In genomic region chr3:126928921-126929485, GRCh38 we compare ENCODE assay signal across 15 cellular contexts. TPM values are rescaled to one million over a fixed set of nuclear protein-coding genes. Genes with fewer than 3 reads are reported as not detected.
A peak's percentile ranks its signal among the peaks of the same experiment; 100 is the strongest.
DNase-seq lines count a peak whose midpoint lies in the region; ATAC-seq and TF ChIP-seq lines count a peak whose summit lies in the region.
"Had no signal": no experiment of that assay in that cellular context is flagged by ENCODE, and none has a peak within 500 bp of the region (broad histone marks: within the 10 kb centered on the region; RNA-seq: fewer than 3 reads in every experiment).

No MANE protein-coding gene starts in this region.

- no peaks in the 10 kb centered on the region for H3K79me2 ChIP-seq in trophoblast cell (ENCODE audit: control insufficient read depth, insufficient read depth, low read length, poor library complexity)

- H4K91ac ChIP-seq in trophoblast cell (ENCODE audit: low read depth, low read length): no peak overlapping the region

- H3K9ac ChIP-seq in trophoblast cell (ENCODE audit: low read length): no peak overlapping the region

- no peak for ATAC-seq in activated T-helper 17 cell treated with anti-CD3 and anti-CD28 coated beads, Interleukin-2, amount 50 U/mL, for 72 hours (replicated peaks)
- ATAC-seq in GM18861 (IDR thresholded peaks at IDR 0.05; ENCODE audit: unreplicated experiment): no peak
- ATAC-seq: A549; CD8-positive, alpha-beta T cell had no signal

- no peak overlapping the region for H2AFZ ChIP-seq in trophoblast cell (ENCODE audit: insufficient read depth, low read length, poor library complexity)

- H3K27me3 Mint-ChIP-seq in activated T-helper 17 cell treated with anti-CD3 and anti-CD28 coated beads, Interleukin-2, amount 50 U/mL, for 72 hours: no peaks in the 10 kb centered on the region

- no peak for TF ChIP-seq POLR2A in esophagus muscularis mucosa (IDR thresholded peaks at IDR 0.05; ENCODE audit: low read depth)

- H2BK12ac ChIP-seq in trophoblast cell (ENCODE audit: low read length): no peak overlapping the region

- no peak overlapping the region for H4K12ac ChIP-seq in trophoblast cell (ENCODE audit: low read depth, low read length)

- H3K14ac ChIP-seq in trophoblast cell (ENCODE audit: low read length): no peak overlapping the region

- no peaks in the 10 kb centered on the region for H3K36me3 ChIP-seq in HEK293 (ENCODE audit: control insufficient read depth in 2 of 2, insufficient read depth in 1 of 2, low read length in 2 of 2)
- H3K36me3 ChIP-seq in trophoblast cell (ENCODE audit: control insufficient read depth in 1 of 2, insufficient read depth in 2 of 2, low read length in 2 of 2): no peaks in the 10 kb centered on the region
- no peaks in the 10 kb centered on the region for H3K36me3 ChIP-seq in tibial artery
- H3K36me3 ChIP-seq in esophagus muscularis mucosa: no peaks in the 10 kb centered on the region

- H2AK5ac ChIP-seq in trophoblast cell (ENCODE audit: low read length): no peak overlapping the region

- H3K27ac ChIP-seq in HEK293 (ENCODE audit: extremely low read depth, low read depth, low read length): no peak overlapping the region
- no peak overlapping the region for H3K27ac ChIP-seq in trophoblast cell (ENCODE audit: low read depth, low read length)
- H3K27ac ChIP-seq in tibial artery: no peak overlapping the region
- no peak overlapping the region for H3K27ac ChIP-seq in esophagus muscularis mucosa (replicated peaks in 1 of 4)
- H3K27ac ChIP-seq: A549 had no signal

- no peak for TF ChIP-seq CTCF in HEK293 (tag by site-specific recombination; IDR thresholded peaks at IDR 0.05)
- TF ChIP-seq CTCF in tibial artery (IDR thresholded peaks at IDR 0.05): no peak
- TF ChIP-seq CTCF in esophagus muscularis mucosa (IDR thresholded peaks at IDR 0.05): no peak

- H3K4me3 ChIP-seq in HEK293 (ENCODE audit: low read depth, low read length) (no peak overlapping the region), trophoblast cell (ENCODE audit: low read depth, low read length) (no peak overlapping the region), tibial artery (no peak overlapping the region), esophagus muscularis mucosa (no peak overlapping the region)
- H3K4me3 ChIP-seq: A549 had no signal

- H3K23ac ChIP-seq in trophoblast cell (ENCODE audit: low read length): no peak overlapping the region

- H2BK5ac ChIP-seq in trophoblast cell (ENCODE audit: low read depth, low read length, poor library complexity): no peak overlapping the region

- CTCF ChIA-PET in HEK293 (lab: Yijun Ruan, JAX): interaction anchor here (0.7 kb wide), 1 partner anchor 10 kb away, joined by 3 read pairs; no protein-coding TSS in a partner anchor

- no peaks in the 10 kb centered on the region for H3K79me1 ChIP-seq in trophoblast cell (ENCODE audit: low read length)

- no CpG with 5 or more reads among the region's 3 CpGs for WGBS in trophoblast cell (ENCODE audit: extremely low coverage, insufficient coverage, insufficient read length)
- 94% methylated on average over 3 of the region's 3 CpGs for WGBS in esophagus muscularis mucosa

- H3K4me1 ChIP-seq in HEK293 (ENCODE audit: control insufficient read depth, insufficient read depth, low read length) (no peaks in the 10 kb centered on the region), trophoblast cell (ENCODE audit: control insufficient read depth in 1 of 2, insufficient read depth in 2 of 2, low read length in 2 of 2) (peaks cover 0 to 2% of the 10 kb centered on the region in 2 experiments), tibial artery (peaks cover 0 to 19% (median 15%) of the 10 kb centered on the region in 4 donors), esophagus muscularis mucosa (peaks cover 27 to 48% (median 37%) of the 10 kb centered on the region in 4 donors)

- H3K9me3 ChIP-seq in HEK293 (ENCODE audit: control insufficient read depth, insufficient read depth, low read depth, low read length): no peaks in the 10 kb centered on the region
- H3K9me3 ChIP-seq in trophoblast cell (ENCODE audit: insufficient read depth, low read depth, low read length): peaks cover 3% of the 10 kb centered on the region
- no peaks in the 10 kb centered on the region for H3K9me3 ChIP-seq in tibial artery
- no peaks in the 10 kb centered on the region for H3K9me3 ChIP-seq in esophagus muscularis mucosa
- H3K9me3 ChIP-seq: A549 had no signal

- intact Hi-C loops in tibial artery (cut with DNase I; ENCODE audit: low total_unique reads) (no loop called here), esophagus muscularis mucosa (cut with DNase I) (no loop called here)

- no peak overlapping the region for H4K8ac ChIP-seq in trophoblast cell (ENCODE audit: low read depth, low read length)

- DNase-seq in trophoblast cell (peak; percentile 53 to 70), tibial artery (peak; percentile 3 to 11), esophagus muscularis mucosa (ENCODE audit: extremely low spot score) (no peak), NCI-H82 treated with DMSO at 0.1 percent for 48 hours (lab: John Stamatoyannopoulos, UW; ENCODE audit: unreplicated experiment) (no peak)
- DNase-seq: CD8-positive, alpha-beta T cell; COR-L47; DMS153; DND-41; GDM1; HCEC 1CT had no signal

- no peak overlapping the region for H3K4me2 ChIP-seq in trophoblast cell (ENCODE audit: low read length)
- H3K4me2 ChIP-seq: A549 had no signal

- H3K27ac Mint-ChIP-seq in activated T-helper 17 cell treated with anti-CD3 and anti-CD28 coated beads, Interleukin-2, amount 50 U/mL, for 72 hours: peak overlapping the region; percentile 16

- no peak overlapping the region for H3K4me3 Mint-ChIP-seq in activated T-helper 17 cell treated with anti-CD3 and anti-CD28 coated beads, Interleukin-2, amount 50 U/mL, for 72 hours
- H3K4me3 Mint-ChIP-seq: CD8-positive, alpha-beta T cell had no signal

- H3K36me3 Mint-ChIP-seq in activated T-helper 17 cell treated with anti-CD3 and anti-CD28 coated beads, Interleukin-2, amount 50 U/mL, for 72 hours (ENCODE audit: low read depth): no peaks in the 10 kb centered on the region

- no peaks in the 10 kb centered on the region for H3K9me3 Mint-ChIP-seq in activated T-helper 17 cell treated with anti-CD3 and anti-CD28 coated beads, Interleukin-2, amount 50 U/mL, for 72 hours
- H3K9me3 Mint-ChIP-seq: CD8-positive, alpha-beta T cell had no signal

- TF ChIP-seq EP300 in esophagus muscularis mucosa (IDR thresholded peaks at IDR 0.05): no peak

- H3K4ac ChIP-seq in trophoblast cell (ENCODE audit: low read depth, low read length): no peak overlapping the region

- no peak overlapping the region for H3K18ac ChIP-seq in trophoblast cell (ENCODE audit: low read length)

- peaks cover 6% of the 10 kb centered on the region for H3K4me1 Mint-ChIP-seq in activated T-helper 17 cell treated with anti-CD3 and anti-CD28 coated beads, Interleukin-2, amount 50 U/mL, for 72 hours

- H2BK120ac ChIP-seq in trophoblast cell (ENCODE audit: insufficient read depth, low read length, poor library complexity): no peak overlapping the region

- H3K27me3 ChIP-seq in trophoblast cell (ENCODE audit: insufficient read depth, low read length) (no peaks in the 10 kb centered on the region), tibial artery (no peaks in the 10 kb centered on the region), esophagus muscularis mucosa (no peaks in the 10 kb centered on the region)

- POLR2A ChIA-PET in HEK293 (lab: Yijun Ruan, JAX): no interaction called here

TF ChIP-seq in HEK293, 187 proteins besides CTCF, POLR2A, EP300 and RAD21:
- TF ChIP-seq ZNF707 (tag by site-specific recombination; IDR thresholded peaks at IDR 0.05): no peak
- TF ChIP-seq GLIS1 (tag by site-specific recombination; IDR thresholded peaks at IDR 0.05): 0 out of 2 replicates have a peak, but pooled peaks have one; percentile 9
- no peak for TF ChIP-seq ZNF292 (tag by site-specific recombination; IDR thresholded peaks at IDR 0.05; ENCODE audit: borderline replicate concordance, low read depth)
- no peak for TF ChIP-seq KLF10 (tag by site-specific recombination; IDR thresholded peaks at IDR 0.05)
- no peak for TF ChIP-seq ZNF280D (tag by site-specific recombination; IDR thresholded peaks at IDR 0.05)
- no peak for TF ChIP-seq ZNF248 (tag by site-specific recombination; IDR thresholded peaks at IDR 0.05)

RNA-seq across cellular contexts. Expression of gene PLXNA1, which starts 53.9 kb away (rescaled TPM):
- total RNA-seq in activated T-helper 17 cell treated with anti-CD3 and anti-CD28 coated beads, Interleukin-2, amount 50 U/mL, for 72 hours: 1 to 10 TPM; 7.1 to 9.3 TPM
- 32.2 and 33.7 TPM in 2 replicates for polyA plus RNA-seq in trophoblast cell (2013)
- 10 to 100 TPM; 33.6 to 82.4 (median 47.0) TPM for total RNA-seq in esophagus muscularis mucosa
- polyA plus RNA-seq: CD14-positive monocyte had no signal

Comparison
In these comparisons a context has a peak if more than half of its experiments do, and no peak if none do; other contexts are left out.
1. DNase-seq: peak in trophoblast cell (2 of 2) and tibial artery (2 of 2); none in esophagus muscularis mucosa (single experiment) and NCI-H82 treated with DMSO at 0.1 percent for 48 hours (single experiment).